Comparison of ENCODE assay signal across 15 cellular contexts in genomic region chr11:72425053-72425980, GRCh38. TPM values are rescaled to one million over a fixed set of nuclear protein-coding genes. Genes with fewer than 3 reads are reported as not detected.
DNase-seq lines count a peak whose midpoint lies in the region; ATAC-seq and TF ChIP-seq lines count a peak whose summit lies in the region.
"Had no signal": no experiment of that assay in that cellular context is flagged by ENCODE, and none has a peak within 500 bp of the region (broad histone marks: within the 10 kb centered on the region; RNA-seq: fewer than 3 reads in every experiment).

No MANE protein-coding gene starts in this region.

- H3K27me3 ChIP-seq in right cardiac atrium (ENCODE audit: control insufficient read depth, insufficient read depth) (no peaks in the 10 kb centered on the region), stomach (no peaks in the 10 kb centered on the region)

- TF ChIP-seq EP300 in stomach (IDR thresholded peaks at IDR 0.05): no peak

- ATAC-seq in Right ventricle myocardium superior (ENCODE audit: poor library complexity) (peak; percentile 78), right cardiac atrium (no peak), GM18520 (IDR thresholded peaks at IDR 0.05; ENCODE audit: unreplicated experiment) (no peak), HG02973 (IDR thresholded peaks at IDR 0.05; ENCODE audit: unreplicated experiment) (no peak)
- ATAC-seq: SK-N-SH treated with all-trans-retinoic acid at 6 μM for 48 hours had no signal

- DNase-seq in Right ventricle myocardium superior (no peak), right cardiac atrium (no peak), NCI-H446 treated with DMSO at 0.1 percent for 48 hours (lab: John Stamatoyannopoulos, UW) (peak; percentile 89), endothelial cell (ENCODE audit: low spot score) (no peak), stomach (peak; percentile 46), NCI-H82 (lab: John Stamatoyannopoulos, UW) (no peak)
- DNase-seq: activated CD4-positive, CD25-positive, alpha-beta regulatory T cell; activated naive CD8-positive, alpha-beta T cell treated with anti-CD3 and anti-CD28 coated beads for 36 hours; DMS153; NCI-H2081 treated with DMSO at 0.1 percent for 48 hours; stimulated activated CD4-positive, alpha-beta T cell treated with anti-CD3 and anti-CD28 coated beads, Interleukin-12 subunit alpha, Interleukin-12 subunit beta, amount 100 ng/mL, for 4 hours had no signal

- peaks cover 30% of the 10 kb centered on the region for H3K4me1 Mint-ChIP-seq in endothelial cell (ENCODE audit: unreplicated experiment)

- H3K27ac ChIP-seq in right cardiac atrium (ENCODE audit: low read length): no peak overlapping the region
- no peak overlapping the region for H3K27ac ChIP-seq in stomach
- H3K27ac ChIP-seq: parathyroid adenoma had no signal

- H3K27ac Mint-ChIP-seq in endothelial cell (ENCODE audit: unreplicated experiment): peak overlapping the region; percentile 30
- H3K27ac Mint-ChIP-seq: activated naive CD8-positive, alpha-beta T cell treated with anti-CD3 and anti-CD28 coated beads for 36 hours had no signal

- peaks cover 22% of the 10 kb centered on the region for H3K36me3 Mint-ChIP-seq in endothelial cell (ENCODE audit: low read depth, unreplicated experiment)

- no peaks in the 10 kb centered on the region for H3K9me3 Mint-ChIP-seq in endothelial cell (ENCODE audit: unreplicated experiment)
- H3K9me3 Mint-ChIP-seq: activated naive CD8-positive, alpha-beta T cell treated with anti-CD3 and anti-CD28 coated beads for 36 hours had no signal

- TF ChIP-seq POLR2A in stomach (IDR thresholded peaks at IDR 0.05): no peak

- TF ChIP-seq CTCF in endothelial cell (IDR thresholded peaks at IDR 0.05; ENCODE audit: unreplicated experiment) (no peak), stomach (IDR thresholded peaks at IDR 0.05) (no peak)

- WGBS in right cardiac atrium: 71% methylated on average over 10 of the region's 10 CpGs
- WGBS in stomach, 5 donors: 72 to 78% (median 73%) methylated on average over 10 of the region's 10 CpGs

- H3K27me3 Mint-ChIP-seq in endothelial cell (ENCODE audit: unreplicated experiment): peaks cover 1% of the 10 kb centered on the region
- H3K27me3 Mint-ChIP-seq: activated naive CD8-positive, alpha-beta T cell treated with anti-CD3 and anti-CD28 coated beads for 36 hours had no signal

- H3K4me1 ChIP-seq in right cardiac atrium (ENCODE audit: control insufficient read depth, insufficient read depth, low read length) (no peaks in the 10 kb centered on the region), stomach (peaks cover 0 to 21% (median 8%) of the 10 kb centered on the region in 4 donors)
- H3K4me1 ChIP-seq: parathyroid adenoma had no signal

- H3K4me3 ChIP-seq in right cardiac atrium (ENCODE audit: low read length) (no peak overlapping the region), stomach (no peak overlapping the region)

- intact Hi-C loops in Right ventricle myocardium superior (cut with DNase I) (no loop called here), right cardiac atrium (cut with DNase I) (no loop called here), stomach (cut with DNase I; ENCODE audit: low total_unique reads) (no loop called here)

- H3K9me3 ChIP-seq in right cardiac atrium (ENCODE audit: control insufficient read depth, low read length): no peaks in the 10 kb centered on the region
- H3K9me3 ChIP-seq in stomach: no peaks in the 10 kb centered on the region

- peaks cover 11 to 53% (median 36%) of the 10 kb centered on the region in 4 donors for H3K36me3 ChIP-seq in stomach

- peak overlapping the region; percentile 3 for H3K4me3 Mint-ChIP-seq in endothelial cell (ENCODE audit: unreplicated experiment)
- H3K4me3 Mint-ChIP-seq: activated naive CD8-positive, alpha-beta T cell treated with anti-CD3 and anti-CD28 coated beads for 36 hours had no signal

RNA-seq across cellular contexts. Expression of gene CLPB, which starts 9.0 kb away (rescaled TPM):
- total RNA-seq in Right ventricle myocardium superior (16.1 TPM), right cardiac atrium (10 to 100 TPM; 13.5 to 17.7 (median 17.4) TPM), endothelial cell (ENCODE audit: unreplicated experiment) (23.2 TPM), stomach (10 to 100 TPM; 16.1 to 96.9 (median 20.3) TPM)
- polyA plus RNA-seq in right cardiac atrium (11.0 TPM), stomach (1 to 10 TPM; 2.6 to 8.0 (median 6.6) TPM)

Comparison
In these comparisons a context has a peak if more than half of its experiments do, and no peak if none do; other contexts are left out.
1. DNase-seq: peak in NCI-H446 treated with DMSO at 0.1 percent for 48 hours (single experiment) and stomach (single experiment); none in Right ventricle myocardium superior (single experiment), right cardiac atrium (0 of 3), endothelial cell (single experiment) and NCI-H82 (single experiment).